Comparison of ENCODE assay signal across 8 cellular contexts in genomic region chr6:32853541-32854375, GRCh38. TPM values are rescaled to one million over a fixed set of nuclear protein-coding genes. Genes with fewer than 3 reads are reported as not detected.
DNase-seq lines count a peak whose midpoint lies in the region; ATAC-seq and TF ChIP-seq lines count a peak whose summit lies in the region.

TSS of gene PSMB9 (plus strand) at chr6:32854192. CDS start at chr6:32854230, 38 bp downstream.
TSS of gene TAP1 (minus strand) at chr6:32853704. CDS start at chr6:32853636, 68 bp downstream.

- peak; percentile 49 to 72 for TF ChIP-seq CTCF in left lung (IDR thresholded peaks at IDR 0.05)

- peak within 1 kb of the TSS; percentile 93 for H3K4me2 ChIP-seq in BLaER1

- H3K4me1 ChIP-seq in BLaER1 = peaks cover 43% of the 10 kb centered on the region
- H3K4me1 ChIP-seq in left lung = peaks cover 11 to 72% of the 10 kb centered on the region in 2 donors

- peak within 1 kb of the TSS; percentile 90 for H3K27ac ChIP-seq in BLaER1
- H3K27ac ChIP-seq in left lung = peak within 1 kb of the TSS; percentile 98 to 99

- DNase-seq in NCI-H526 treated with DMSO at 0.1 percent for 48 hours (lab: John Stamatoyannopoulos, UW) = peak; percentile 92
- DNase-seq in activated CD4-positive, alpha-beta T cell treated with anti-CD3 and anti-CD28 coated beads, Interleukin-2, amount 50 U/mL, for 1 hour = peak; percentile 93
- peak; percentile 62 for DNase-seq in cortex of kidney (lab: John Stamatoyannopoulos, UW)
- peak; percentile 97 to 99 for DNase-seq in left lung
- peak; percentile 97 for DNase-seq in stimulated activated CD4-positive, alpha-beta T cell treated with anti-CD3 and anti-CD28 coated beads, Interleukin-2, amount 100 ng/mL, for 4 hours (ENCODE audit: low read depth)

- no peaks in the 10 kb centered on the region for H3K27me3 ChIP-seq in BLaER1
- H3K27me3 ChIP-seq in left lung = no peaks in the 10 kb centered on the region

- ATAC-seq in GM19043 (IDR thresholded peaks at IDR 0.05; ENCODE audit: low read depth, unreplicated experiment) (peak; percentile 65), HG03354 (IDR thresholded peaks at IDR 0.05; ENCODE audit: poor library complexity, severe bottlenecking, unreplicated experiment) (peak; percentile 81), left lung (peak; percentile 94)

- H4K20me1 ChIP-seq in BLaER1 = no peaks in the 10 kb centered on the region; the same call in 1 of the 2 replicates

- peak within 1 kb of the TSS; percentile 91 for H3K9ac ChIP-seq in BLaER1

- intact Hi-C loops in left lung (cut with DNase I) = no loop called here

- H3K9me3 ChIP-seq in BLaER1 = no peaks in the 10 kb centered on the region
- no peaks in the 10 kb centered on the region for H3K9me3 ChIP-seq in left lung

- peak within 1 kb of the TSS; percentile 93 for H3K4me3 ChIP-seq in BLaER1
- H3K4me3 ChIP-seq in left lung = peak within 1 kb of the TSS; percentile 86 to 94

- H3K36me3 ChIP-seq in BLaER1 (peaks cover 55% of the 10 kb centered on the region), left lung (peaks cover 3 to 62% of the 10 kb centered on the region in 2 donors)

RNA-seq across cellular contexts. Expression of gene PSMB9, which starts in this region (rescaled TPM):
- 10 to 100 TPM; 50.0 to 67.9 TPM for total RNA-seq in left lung

RNA-seq across cellular contexts. Expression of gene TAP1, which starts in this region (rescaled TPM):
- total RNA-seq in left lung = 10 to 100 TPM; 79.3 to 99.2 TPM

Comparison
In these comparisons a context has a peak if more than half of its experiments do, and no peak if none do; other contexts are left out.
1. Peak in every context shown above with its lines: DNase-seq, ATAC-seq, H3K4me3 ChIP-seq and H3K27ac ChIP-seq.